In the genomic region with DNA sequence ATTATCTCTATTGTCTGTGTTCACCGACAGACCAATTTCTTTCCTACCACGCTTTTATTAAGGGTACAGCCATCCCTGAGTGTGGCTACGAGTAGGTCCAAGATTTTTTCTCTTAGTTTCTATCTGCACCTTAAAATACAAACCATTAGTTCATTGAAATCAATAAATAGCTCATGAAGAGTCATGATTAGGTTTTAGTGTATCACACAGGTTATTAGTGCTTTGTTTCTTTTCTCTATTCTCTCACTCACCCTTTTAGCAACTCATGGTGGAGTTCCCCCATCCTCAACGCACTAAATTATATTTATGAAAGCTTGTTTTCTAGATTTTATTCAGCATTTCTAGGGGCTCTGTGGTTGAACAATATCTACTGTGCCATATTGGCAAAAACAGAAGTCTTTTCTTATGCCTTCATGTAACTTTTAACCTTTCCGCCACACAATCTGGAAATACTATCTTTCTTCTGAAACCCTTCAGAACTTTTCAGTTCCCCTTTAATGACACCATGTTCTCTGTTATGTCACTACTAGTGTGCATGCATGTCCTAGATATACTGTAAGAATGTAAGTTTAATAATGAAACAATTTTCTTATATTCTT, we compare ENCODE assay signal across 13 cellular contexts.
DNase-seq lines count a peak whose midpoint lies in the region; ATAC-seq, FAIRE-seq and TF ChIP-seq lines count a peak whose summit lies in the region.
"Had no signal": no experiment of that assay in that cellular context is flagged by ENCODE, and none has a peak within 500 bp of the region (broad histone marks: within the 10 kb centered on the region; RNA-seq: fewer than 3 reads in every experiment).

No MANE protein-coding gene starts in this region.

- SMC1A ChIA-PET in GM12878 (lab: Charles Lee; ENCODE audit: uncharacterized antibody, unreplicated experiment) = no interaction called here

- no peaks in the 10 kb centered on the region for H3K9me3 Mint-ChIP-seq in activated CD8-positive, alpha-beta T cell treated with anti-CD3 and anti-CD28 coated beads, Interleukin-2, amount 10 ng/mL, durations not matched to agents 7 days and 5 days (ENCODE audit: insufficient read depth)
- H3K9me3 Mint-ChIP-seq in mesothelial cell of epicardium = no peaks in the 10 kb centered on the region
- H3K9me3 Mint-ChIP-seq: activated naive CD4-positive, alpha-beta T cell treated with anti-CD3 and anti-CD28 coated beads, Interleukin-2, amount 10 ng/mL, durations not matched to agents 7 days and 5 days had no signal

- TF ChIP-seq RAD21 in GM12878 (IDR thresholded peaks at IDR 0.05; ENCODE audit: insufficient read depth, low read depth, low read length) = no peak

- H4K20me1 ChIP-seq in GM12878 (ENCODE audit: control insufficient read depth, insufficient read depth) = no peaks in the 10 kb centered on the region

- DNase-seq in GM12878 (ENCODE audit: low read depth, low spot score) = peak; percentile 65
- no peak for DNase-seq in activated gamma-delta T cell (lab: John Stamatoyannopoulos, UW)
- no peak for DNase-seq in SKM-1 (lab: John Stamatoyannopoulos, UW; ENCODE audit: unreplicated experiment)
- no peak for DNase-seq in activated CD8-positive, alpha-beta T cell treated with anti-CD3 and anti-CD28 coated beads, Interleukin-2, amount 10 ng/mL, durations not matched to agents 7 days and 5 days
- DNase-seq in mesothelial cell of epicardium (ENCODE audit: low spot score in 2 of 2, unreplicated experiment in 2 of 2) = no peak
- DNase-seq: activated CD4-positive, alpha-beta T cell treated with anti-CD3 and anti-CD28 coated beads for 36 hours; activated naive CD4-positive, alpha-beta T cell treated with anti-CD3 and anti-CD28 coated beads, Interleukin-2, amount 10 ng/mL, durations not matched to agents 7 days and 5 days; kidney; naive thymus-derived CD4-positive, alpha-beta T cell had no signal

- no peak overlapping the region for H3K9ac ChIP-seq in GM12878 (ENCODE audit: control insufficient read depth, insufficient read depth, low read length)

- peak; percentile 99 for ATAC-seq in GM18907 (IDR thresholded peaks at IDR 0.05; ENCODE audit: unreplicated experiment)
- peak; percentile 98 for ATAC-seq in GM21576 (IDR thresholded peaks at IDR 0.05; ENCODE audit: unreplicated experiment)
- peak; percentile 98 for ATAC-seq in HG03064 (IDR thresholded peaks at IDR 0.05; ENCODE audit: low read depth, unreplicated experiment)
- peak; percentile 95 for ATAC-seq in GM12878
- ATAC-seq in activated CD8-positive, alpha-beta T cell treated with anti-CD3 and anti-CD28 coated beads, Interleukin-2, amount 10 ng/mL, durations not matched to agents 7 days and 5 days = no peak
- ATAC-seq: activated CD4-positive, alpha-beta T cell treated with anti-CD3 and anti-CD28 coated beads for 36 hours; naive thymus-derived CD4-positive, alpha-beta T cell had no signal

- H3K4me1 Mint-ChIP-seq in activated CD8-positive, alpha-beta T cell treated with anti-CD3 and anti-CD28 coated beads, Interleukin-2, amount 10 ng/mL, durations not matched to agents 7 days and 5 days (ENCODE audit: low read depth) = no peaks in the 10 kb centered on the region
- H3K4me1 Mint-ChIP-seq in mesothelial cell of epicardium = no peaks in the 10 kb centered on the region
- H3K4me1 Mint-ChIP-seq: activated CD4-positive, alpha-beta T cell treated with anti-CD3 and anti-CD28 coated beads for 36 hours; activated naive CD4-positive, alpha-beta T cell treated with anti-CD3 and anti-CD28 coated beads, Interleukin-2, amount 10 ng/mL, durations not matched to agents 7 days and 5 days; naive thymus-derived CD4-positive, alpha-beta T cell had no signal

- H3K4me2 ChIP-seq in GM12878 (ENCODE audit: control insufficient read depth, insufficient read depth) = no peak overlapping the region

- no peaks in the 10 kb centered on the region for H3K36me3 Mint-ChIP-seq in activated CD8-positive, alpha-beta T cell treated with anti-CD3 and anti-CD28 coated beads, Interleukin-2, amount 10 ng/mL, durations not matched to agents 7 days and 5 days (ENCODE audit: low read depth)
- H3K36me3 Mint-ChIP-seq in mesothelial cell of epicardium = no peaks in the 10 kb centered on the region
- H3K36me3 Mint-ChIP-seq: activated naive CD4-positive, alpha-beta T cell treated with anti-CD3 and anti-CD28 coated beads, Interleukin-2, amount 10 ng/mL, durations not matched to agents 7 days and 5 days; naive thymus-derived CD4-positive, alpha-beta T cell had no signal

- H3K4me3 Mint-ChIP-seq in activated CD8-positive, alpha-beta T cell treated with anti-CD3 and anti-CD28 coated beads, Interleukin-2, amount 10 ng/mL, durations not matched to agents 7 days and 5 days = no peak overlapping the region
- H3K4me3 Mint-ChIP-seq in mesothelial cell of epicardium = no peak overlapping the region
- H3K4me3 Mint-ChIP-seq: activated CD4-positive, alpha-beta T cell treated with anti-CD3 and anti-CD28 coated beads for 36 hours; activated naive CD4-positive, alpha-beta T cell treated with anti-CD3 and anti-CD28 coated beads, Interleukin-2, amount 10 ng/mL, durations not matched to agents 7 days and 5 days; naive thymus-derived CD4-positive, alpha-beta T cell had no signal

- peak; percentile 93 to 97 for TF ChIP-seq EP300 in GM12878 (IDR thresholded peaks at IDR 0.05; ENCODE audit: borderline replicate concordance in 1 of 2, control insufficient read depth in 1 of 2, low read depth in 2 of 2, low read length in 2 of 2)

- no peaks in the 10 kb centered on the region for H3K36me3 ChIP-seq in GM12878 (ENCODE audit: control insufficient read depth in 2 of 2, insufficient read depth in 2 of 2, low read length in 1 of 2)

- H3K4me3 ChIP-seq in GM12878 = no peak overlapping the region

- POLR2A ChIA-PET in GM12878 (lab: Charles Lee) = no interaction called here
- POLR2A ChIA-PET in activated CD8-positive, alpha-beta T cell treated with anti-CD3 and anti-CD28 coated beads, Interleukin-2, amount 10 ng/mL, durations not matched to agents 7 days and 5 days (lab: Charles Lee) = no interaction called here

- RAD21 ChIA-PET in GM12878 (lab: Charles Lee; ENCODE audit: unreplicated experiment) = interaction anchor here (0.5 kb wide), 1 partner anchor 18 kb away, joined by 3 read pairs; no protein-coding TSS in a partner anchor

- H3K79me2 ChIP-seq in GM12878 (ENCODE audit: control insufficient read depth, insufficient read depth, low read length) = no peaks in the 10 kb centered on the region

- no TSS peak for BruUV-seq in GM12878 (replicated peaks; lab: Mats Ljungman, UMichigan)

- intact Hi-C loops in GM12878 (cut with micrococcal nuclease; ENCODE audit: unreplicated experiment) = loop anchor here (2.0 kb wide), 1 partner anchor 98 kb away; no protein-coding TSS in a partner anchor

- H3K4me1 ChIP-seq in GM12878 (ENCODE audit: control insufficient read depth, insufficient read depth, low read length) = peaks cover 6% of the 10 kb centered on the region; the same call in 1 of the 2 replicates

- peak overlapping the region; percentile 50; the same call in 1 of the 2 replicates for H3K27ac ChIP-seq in GM12878 (ENCODE audit: control insufficient read depth, insufficient read depth)

- no peaks in the 10 kb centered on the region for H3K27me3 ChIP-seq in GM12878 (replicated peaks in 1 of 2; ENCODE audit: control insufficient read depth in 2 of 2, insufficient read depth in 2 of 2, low read length in 1 of 2)

- TF ChIP-seq CTCF in GM12878 (IDR thresholded peaks at IDR 0.05 in 2 of 3, conservative IDR thresholded peaks at IDR 0.05 in 1 of 3; ENCODE audit: control insufficient read depth in 2 of 3, extremely low read depth in 1 of 3, insufficient read depth in 1 of 3, low read depth in 3 of 3, low read length in 3 of 3) (no peak), mesothelial cell of epicardium (IDR thresholded peaks at IDR 0.05; ENCODE audit: unreplicated experiment) (no peak)

- TF ChIP-seq POLR2A in GM12878 (IDR thresholded peaks at IDR 0.05; ENCODE audit: low read depth, low read length) = no peak

- CTCF ChIA-PET in GM12878 (lab: Yijun Ruan, JAX) = no interaction called here
- CTCF ChIA-PET in activated CD8-positive, alpha-beta T cell treated with anti-CD3 and anti-CD28 coated beads, Interleukin-2, amount 10 ng/mL, durations not matched to agents 7 days and 5 days (lab: Charles Lee) = no interaction called here

- H3K9me3 ChIP-seq in GM12878 (replicated peaks; ENCODE audit: control insufficient read depth, insufficient read depth, low read length) = no peaks in the 10 kb centered on the region; the same call in 2 of the 3 replicates

- peak; percentile 86 for FAIRE-seq in GM12878 (lab: Jason Lieb, UNC)
- FAIRE-seq: kidney, urothelium cell line had no signal

- H3K27me3 Mint-ChIP-seq in activated CD8-positive, alpha-beta T cell treated with anti-CD3 and anti-CD28 coated beads, Interleukin-2, amount 10 ng/mL, durations not matched to agents 7 days and 5 days (ENCODE audit: low read depth) = no peaks in the 10 kb centered on the region
- no peaks in the 10 kb centered on the region for H3K27me3 Mint-ChIP-seq in mesothelial cell of epicardium (ENCODE audit: low read depth)
- H3K27me3 Mint-ChIP-seq: activated naive CD4-positive, alpha-beta T cell treated with anti-CD3 and anti-CD28 coated beads, Interleukin-2, amount 10 ng/mL, durations not matched to agents 7 days and 5 days had no signal

- in situ Hi-C loops in GM12878 (cut with MboI) = no loop called here

- H2AFZ ChIP-seq in GM12878 (ENCODE audit: control insufficient read depth, low read depth, low read length) = no peak overlapping the region

- no peak overlapping the region for H3K27ac Mint-ChIP-seq in activated CD8-positive, alpha-beta T cell treated with anti-CD3 and anti-CD28 coated beads, Interleukin-2, amount 10 ng/mL, durations not matched to agents 7 days and 5 days
- H3K27ac Mint-ChIP-seq in mesothelial cell of epicardium = no peak overlapping the region
- H3K27ac Mint-ChIP-seq: activated CD4-positive, alpha-beta T cell treated with anti-CD3 and anti-CD28 coated beads for 36 hours; activated naive CD4-positive, alpha-beta T cell treated with anti-CD3 and anti-CD28 coated beads, Interleukin-2, amount 10 ng/mL, durations not matched to agents 7 days and 5 days; naive thymus-derived CD4-positive, alpha-beta T cell had no signal

- WGBS in GM12878 (ENCODE audit: insufficient coverage, insufficient replicate concordance, low lambda C conversion rate, missing lambda C conversion rate) = 29% methylated on average over 5 of the region's 5 CpGs

TF ChIP-seq in GM12878, 131 proteins besides CTCF, POLR2A, EP300 and RAD21 (continues in another document):
- TF ChIP-seq ZNF24 (IDR thresholded peaks at IDR 0.05) (peak; percentile 64; the same call in 1 of the 2 replicates), IRF4 (IDR thresholded peaks at IDR 0.05; ENCODE audit: low read depth, low read length) (peak; percentile 79)
